In genomic region chr16:18926189-18926865, GRCh38 we compare ENCODE assay signal across 8 cellular contexts. TPM values are rescaled to one million over a fixed set of nuclear protein-coding genes. Genes with fewer than 3 reads are reported as not detected.
DNase-seq lines count a peak whose midpoint lies in the region; ATAC-seq and TF ChIP-seq lines count a peak whose summit lies in the region.
"Not testable (repeated sequence)": the region's sequence is repeated elsewhere in the genome, so short reads cannot be mapped to it uniquely, and the experiment has no call there.

Gene SMG1 (minus strand): TSS chr16:18926408. CDS start chr16:18926041, 367 bp downstream.

- H2AFZ ChIP-seq in smooth muscle cell (ENCODE audit: low read depth) = peak within 1 kb of the TSS; percentile 87

- H3K4me3 ChIP-seq in AG09309 (ENCODE audit: control insufficient read depth, low read depth, low read length) (peak within 1 kb of the TSS; percentile 72), cardiac fibroblast (replicated peaks in 1 of 2; ENCODE audit: low read depth in 2 of 2, low read length in 2 of 2) (peak within 1 kb of the TSS; percentile 58 to 63), smooth muscle cell (peak within 1 kb of the TSS; percentile 98)

- CTCF ChIA-PET in activated B cell treated with CpG ODN at 0.5 μM for 24 hours (lab: Charles Lee) = not testable (repeated sequence)

- H3K27ac Mint-ChIP-seq in activated B cell treated with CpG ODN at 0.5 μM for 24 hours = peak within 1 kb of the TSS; percentile 93

- H3K79me2 ChIP-seq in smooth muscle cell (ENCODE audit: low read depth) = peaks cover 45% of the 10 kb centered on the region

- H3K4me1 ChIP-seq in smooth muscle cell (ENCODE audit: low read depth) = peaks cover 15% of the 10 kb centered on the region

- H3K27me3 ChIP-seq in smooth muscle cell (ENCODE audit: low read depth) = not testable (repeated sequence)

- POLR2A ChIA-PET in activated B cell treated with CpG ODN at 0.5 μM for 24 hours (lab: Charles Lee) = interaction anchor here (0.6 to 2.8 kb wide), 6 partner anchors 18 to 629 kb away, joined by 3 to 12 read pairs (median 4); partner anchors contain the start of genes ARL6IP1 and VPS35L

- peaks cover 46% of the 10 kb centered on the region for H3K4me1 Mint-ChIP-seq in activated B cell treated with CpG ODN at 0.5 μM for 24 hours

- DNase-seq in AG09309 (ENCODE audit: low read depth) = peak; percentile 33
- peak; percentile 99 for DNase-seq in NCI-H226
- DNase-seq in activated B cell treated with CpG ODN at 0.5 μM for 24 hours = peak; percentile 97
- peak; percentile 91 to 95 for DNase-seq in cardiac fibroblast (ENCODE audit: low read depth in 2 of 2)
- peak; percentile 88 for DNase-seq in iPS-NIHi7 (ENCODE audit: extremely low spot score)
- peak; percentile 81 for DNase-seq in smooth muscle cell (lab: John Stamatoyannopoulos, UW; ENCODE audit: unreplicated experiment)

- peak within 1 kb of the TSS; percentile 94 for H3K27ac ChIP-seq in smooth muscle cell (ENCODE audit: low read depth)

- TF ChIP-seq CTCF in AG09309 (IDR thresholded peaks at IDR 0.05; ENCODE audit: control insufficient read depth, insufficient read depth, low read depth, low read length, missing control alignments); activated B cell treated with CpG ODN at 0.5 μM for 24 hours (IDR thresholded peaks at IDR 0.05); cardiac fibroblast (IDR thresholded peaks at IDR 0.05; ENCODE audit: low read depth, low read length); smooth muscle cell (IDR thresholded peaks at IDR 0.05; ENCODE audit: borderline replicate concordance, insufficient read depth, poor library complexity, severe bottlenecking): not testable (repeated sequence)

- H3K36me3 ChIP-seq in smooth muscle cell (ENCODE audit: low read depth) = not testable (repeated sequence)

- not testable (repeated sequence) for H3K9me3 ChIP-seq in smooth muscle cell (replicated peaks; ENCODE audit: low read depth)

- not testable (repeated sequence) for H3K36me3 Mint-ChIP-seq in activated B cell treated with CpG ODN at 0.5 μM for 24 hours (ENCODE audit: low read depth)

- not testable (repeated sequence) for H3K27me3 Mint-ChIP-seq in activated B cell treated with CpG ODN at 0.5 μM for 24 hours

- H3F3A ChIP-seq in smooth muscle cell (ENCODE audit: low read depth) = not testable (repeated sequence)

- H3K4me3 Mint-ChIP-seq in activated B cell treated with CpG ODN at 0.5 μM for 24 hours = peak within 1 kb of the TSS; percentile 94

- peak within 1 kb of the TSS; percentile 96 for H3K9ac ChIP-seq in smooth muscle cell (ENCODE audit: low read depth)

- peaks cover 42% of the 10 kb centered on the region for H4K20me1 ChIP-seq in smooth muscle cell (ENCODE audit: low read depth)

- ATAC-seq in GM19023 (IDR thresholded peaks at IDR 0.05; ENCODE audit: unreplicated experiment) = peak; percentile 77
- ATAC-seq in HG03196 (IDR thresholded peaks at IDR 0.05; ENCODE audit: unreplicated experiment) = peak; percentile 91
- peak; percentile 86 for ATAC-seq in activated B cell treated with CpG ODN at 0.5 μM for 24 hours (ENCODE audit: low read depth)

- peak within 1 kb of the TSS; percentile 96 for H3K4me2 ChIP-seq in smooth muscle cell

- H3K9me3 Mint-ChIP-seq in activated B cell treated with CpG ODN at 0.5 μM for 24 hours = not testable (repeated sequence)

- intact Hi-C loops in activated B cell treated with CpG ODN at 0.5 μM for 24 hours (cut with micrococcal nuclease) = loop anchor here (1.0 to 5.0 kb wide), 5 partner anchors 20 to 596 kb away; partner anchors contain the start of genes ARL6IP1, CCP110, COQ7 and GDE1

- 2% methylated on average over 17 of the region's 77 CpGs for whole genome bisulfite sequencing in smooth muscle cell (ENCODE audit: low lambda C conversion rate)

RNA-seq across cellular contexts. Expression of gene SMG1, which starts in this region (rescaled TPM):
- total RNA-seq in activated B cell treated with CpG ODN at 0.5 μM for 24 hours = 188 and 215 TPM in 2 replicates
- 43.2 and 45.4 TPM in 2 replicates for total RNA-seq in smooth muscle cell
- polyA plus RNA-seq in smooth muscle cell = 4.9 and 15.8 TPM in 2 replicates

Comparison
In these comparisons a context has a peak if more than half of its experiments do, and no peak if none do; other contexts are left out.
1. Peak in every context shown above with its lines: DNase-seq, ATAC-seq, H3K4me3 ChIP-seq and H3K27ac ChIP-seq.
2. DNase-seq: peak in every context shown above with its lines; median percentile 99 in NCI-H226; 97 in activated B cell treated with CpG ODN at 0.5 μM for 24 hours; 93 in cardiac fibroblast; 88 in iPS-NIHi7; 81 in smooth muscle cell; 33 in AG09309.